In genomic region chr5:126982926-126983873, GRCh38 we compare ENCODE assay signal across 29 cellular contexts. TPM values are rescaled to one million over a fixed set of nuclear protein-coding genes. Genes with fewer than 3 reads are reported as not detected.
DNase-seq lines count a peak whose midpoint lies in the region; ATAC-seq and TF ChIP-seq lines count a peak whose summit lies in the region.
"Had no signal": no experiment of that assay in that cellular context is flagged by ENCODE, and none has a peak within 500 bp of the region (broad histone marks: within the 10 kb centered on the region; RNA-seq: fewer than 3 reads in every experiment).

No MANE protein-coding gene starts in this region.

- ATAC-seq in GM19023 (IDR thresholded peaks at IDR 0.05; ENCODE audit: unreplicated experiment) = no peak
- ATAC-seq: effector memory CD8-positive, alpha-beta T cell; left lobe of liver; natural killer cell treated with Interleukin-12 subunit alpha and Interleukin-12 subunit beta and Interleukin-15 and Interleukin-18, amount 100 ng/mL, for 72 hours; PC-3; right lobe of liver had no signal

- no peak for TF ChIP-seq CTCF in endothelial cell (IDR thresholded peaks at IDR 0.05; ENCODE audit: unreplicated experiment)

- peak overlapping the region; percentile 22 for H4K8ac ChIP-seq in mesenchymal stem cell (ENCODE audit: low read length)

- H3K4me3 ChIP-seq in mesenchymal stem cell (ENCODE audit: insufficient read depth in 1 of 2, low read depth in 1 of 2, low read length in 2 of 2) (no peak overlapping the region), skeletal muscle tissue (ENCODE audit: low read length in 3 of 3) (no peak overlapping the region)
- H3K4me3 ChIP-seq in effector memory CD4-positive, alpha-beta T cell (ENCODE audit: insufficient read depth, low read depth, low read length, poor library complexity, severe bottlenecking) = no peak overlapping the region
- H3K4me3 ChIP-seq: colonic mucosa, right lobe of liver, thoracic aorta, uterus had no signal

- no peaks in the 10 kb centered on the region for H3K27me3 Mint-ChIP-seq in activated naive CD4-positive, alpha-beta T cell treated with anti-CD3 and anti-CD28 coated beads, Interleukin-2, amount 50 U/mL, for 24 hours
- peaks cover 2% of the 10 kb centered on the region for H3K27me3 Mint-ChIP-seq in endothelial cell (ENCODE audit: unreplicated experiment)
- H3K27me3 Mint-ChIP-seq: natural killer cell treated with Interleukin-12 subunit alpha and Interleukin-12 subunit beta and Interleukin-15 and Interleukin-18, amount 100 ng/mL, for 72 hours had no signal

- H3K18ac ChIP-seq in mesenchymal stem cell (ENCODE audit: low read depth in 1 of 2, low read length in 2 of 2) = no peak overlapping the region

- H3K9me3 ChIP-seq in mesenchymal stem cell (ENCODE audit: control insufficient read depth, low read length) = no peaks in the 10 kb centered on the region
- H3K9me3 ChIP-seq in skeletal muscle tissue (ENCODE audit: control insufficient read depth in 3 of 3, low read length in 3 of 3) = no peaks in the 10 kb centered on the region
- no peaks in the 10 kb centered on the region for H3K9me3 ChIP-seq in effector memory CD4-positive, alpha-beta T cell (ENCODE audit: control insufficient read depth, low read length)
- H3K9me3 ChIP-seq: colonic mucosa, right lobe of liver, thoracic aorta, uterus had no signal

- no peak overlapping the region for H3K4me2 ChIP-seq in mesenchymal stem cell (ENCODE audit: low read length, poor library complexity, severe bottlenecking)

- no peak overlapping the region for H4K91ac ChIP-seq in mesenchymal stem cell (ENCODE audit: low read length)

- WGBS in mesenchymal stem cell = 90% methylated on average over 12 of the region's 12 CpGs

- H2BK12ac ChIP-seq in mesenchymal stem cell (ENCODE audit: low read length in 2 of 2) = no peak overlapping the region

- no peak overlapping the region for H3K4me3 Mint-ChIP-seq in activated naive CD4-positive, alpha-beta T cell treated with anti-CD3 and anti-CD28 coated beads, Interleukin-2, amount 50 U/mL, for 24 hours
- H3K4me3 Mint-ChIP-seq in endothelial cell (ENCODE audit: unreplicated experiment) = peak overlapping the region; percentile 17
- H3K4me3 Mint-ChIP-seq: effector memory CD8-positive, alpha-beta T cell; mesothelial cell of epicardium; natural killer cell treated with Interleukin-12 subunit alpha and Interleukin-12 subunit beta and Interleukin-15 and Interleukin-18, amount 100 ng/mL, for 72 hours; T-helper 2 cell treated with Interferon-gamma antibody and Interleukin-4, amounts not matched to agents 5 μg/mL and 100 μg/mL, for 36 hours had no signal

- H3K27ac Mint-ChIP-seq in activated naive CD4-positive, alpha-beta T cell treated with anti-CD3 and anti-CD28 coated beads, Interleukin-2, amount 50 U/mL, for 24 hours = peak overlapping the region; percentile 81
- peak overlapping the region; percentile 27 for H3K27ac Mint-ChIP-seq in endothelial cell (ENCODE audit: unreplicated experiment)
- H3K27ac Mint-ChIP-seq: effector memory CD8-positive, alpha-beta T cell; mesothelial cell of epicardium; T-helper 2 cell treated with Interferon-gamma antibody and Interleukin-4, amounts not matched to agents 5 μg/mL and 100 μg/mL, for 36 hours had no signal

- H3K27ac ChIP-seq in mesenchymal stem cell (ENCODE audit: low read length, poor library complexity, severe bottlenecking) (no peak overlapping the region), skeletal muscle tissue (ENCODE audit: low read depth, low read length) (peak overlapping the region; percentile 38)
- no peak overlapping the region for H3K27ac ChIP-seq in effector memory CD4-positive, alpha-beta T cell (ENCODE audit: insufficient read depth, low read length, poor library complexity, severe bottlenecking)
- H3K27ac ChIP-seq: colonic mucosa, parathyroid adenoma, right lobe of liver, thoracic aorta, uterus had no signal

- no peak overlapping the region for H3K14ac ChIP-seq in mesenchymal stem cell (ENCODE audit: low read length in 2 of 2)

- peaks cover 44% of the 10 kb centered on the region for H3K4me1 Mint-ChIP-seq in activated naive CD4-positive, alpha-beta T cell treated with anti-CD3 and anti-CD28 coated beads, Interleukin-2, amount 50 U/mL, for 24 hours
- peaks cover 37% of the 10 kb centered on the region for H3K4me1 Mint-ChIP-seq in endothelial cell (ENCODE audit: unreplicated experiment)

- H3K4ac ChIP-seq in mesenchymal stem cell (ENCODE audit: low read depth in 1 of 2, low read length in 2 of 2) = no peak overlapping the region

- H3K4me1 ChIP-seq in mesenchymal stem cell (ENCODE audit: control insufficient read depth, insufficient read depth, low read depth, low read length) = no peaks in the 10 kb centered on the region
- H3K4me1 ChIP-seq in skeletal muscle tissue (ENCODE audit: control insufficient read depth in 3 of 3, insufficient read depth in 3 of 3, low read length in 3 of 3) = peaks cover 5 to 19% (median 19%) of the 10 kb centered on the region in 3 donors
- H3K4me1 ChIP-seq in effector memory CD4-positive, alpha-beta T cell (ENCODE audit: control insufficient read depth, insufficient read depth, low read length, poor library complexity, severe bottlenecking) = no peaks in the 10 kb centered on the region
- H3K4me1 ChIP-seq: colonic mucosa, parathyroid adenoma, right lobe of liver, uterus had no signal

- no peaks in the 10 kb centered on the region for H3K9me3 Mint-ChIP-seq in activated naive CD4-positive, alpha-beta T cell treated with anti-CD3 and anti-CD28 coated beads, Interleukin-2, amount 50 U/mL, for 24 hours
- H3K9me3 Mint-ChIP-seq in endothelial cell (ENCODE audit: unreplicated experiment) = no peaks in the 10 kb centered on the region
- H3K9me3 Mint-ChIP-seq: effector memory CD8-positive, alpha-beta T cell; mesothelial cell of epicardium; T-helper 2 cell treated with Interferon-gamma antibody and Interleukin-4, amounts not matched to agents 5 μg/mL and 100 μg/mL, for 36 hours had no signal

- H3K23ac ChIP-seq in mesenchymal stem cell (ENCODE audit: low read length in 2 of 2) = peak overlapping the region in 1 of 2 experiments; percentile 66

- H2BK120ac ChIP-seq in mesenchymal stem cell (ENCODE audit: low read depth, low read length) = no peak overlapping the region

- no peak overlapping the region for H2AFZ ChIP-seq in mesenchymal stem cell (ENCODE audit: low read depth, low read length)
- H2AFZ ChIP-seq: parathyroid adenoma had no signal

- H3K36me3 Mint-ChIP-seq in activated naive CD4-positive, alpha-beta T cell treated with anti-CD3 and anti-CD28 coated beads, Interleukin-2, amount 50 U/mL, for 24 hours = no peaks in the 10 kb centered on the region
- H3K36me3 Mint-ChIP-seq in endothelial cell (ENCODE audit: low read depth, unreplicated experiment) = peaks cover 4% of the 10 kb centered on the region
- H3K36me3 Mint-ChIP-seq: mesothelial cell of epicardium; natural killer cell treated with Interleukin-12 subunit alpha and Interleukin-12 subunit beta and Interleukin-15 and Interleukin-18, amount 100 ng/mL, for 72 hours had no signal

- no peak overlapping the region for H2BK15ac ChIP-seq in mesenchymal stem cell (ENCODE audit: low read depth, poor library complexity, severe bottlenecking)

- no peak for DNase-seq in activated naive CD4-positive, alpha-beta T cell (lab: John Stamatoyannopoulos, UW)
- DNase-seq in endothelial cell (ENCODE audit: low spot score) (no peak), mesenchymal stem cell (no peak)
- DNase-seq in activated CD8-positive, alpha-beta memory T cell treated with anti-CD3 and anti-CD28 coated beads for 24 hours = no peak
- DNase-seq in effector memory CD4-positive, alpha-beta T cell = no peak
- DNase-seq: 8988T; activated CD4-positive, alpha-beta T cell treated with anti-CD3 and anti-CD28 coated beads for 4 hours; activated naive CD4-positive, alpha-beta T cell treated with Interleukin-2 at 50 U/mL for 16 hours; activated T-cell treated with anti-CD3 and anti-CD28 coated beads, Interleukin-2, amount 50 U/mL, for 1 hour; colonic mucosa; effector memory CD8-positive, alpha-beta T cell; NCI-H1048; NCI-H1694 treated with DMSO at 0.1 percent for 48 hours; NCI-H524; NK-92 treated with Interleukin-12 subunit alpha and Interleukin-12 subunit beta, amount 100 ng/mL, for 24 hours; PC-3; right lobe of liver; stimulated activated CD4-positive, alpha-beta T cell treated with anti-CD3 and anti-CD28 coated beads, Interleukin-4, amount 100 ng/mL, for 24 hours; stimulated activated naive CD4-positive, alpha-beta T cell; uterus had no signal

- H2BK5ac ChIP-seq in mesenchymal stem cell (ENCODE audit: low read depth, low read length, poor library complexity, severe bottlenecking) = no peak overlapping the region

- H3K79me1 ChIP-seq in mesenchymal stem cell (replicated peaks; ENCODE audit: low read length, poor library complexity, severe bottlenecking) = peaks cover 16% of the 10 kb centered on the region

- H2AK5ac ChIP-seq in mesenchymal stem cell (ENCODE audit: low read length, severe bottlenecking) = no peak overlapping the region

- H3K9ac ChIP-seq in mesenchymal stem cell (ENCODE audit: low read length) (no peak overlapping the region), skeletal muscle tissue (ENCODE audit: low read depth in 1 of 3, low read length in 3 of 3) (no peak overlapping the region)
- H3K9ac ChIP-seq: parathyroid adenoma had no signal

- H3K27me3 ChIP-seq in mesenchymal stem cell (ENCODE audit: control insufficient read depth in 1 of 2, insufficient read depth in 1 of 2, low read length in 2 of 2) = peaks cover 0 to 9% of the 10 kb centered on the region in 2 experiments
- H3K27me3 ChIP-seq in skeletal muscle tissue (ENCODE audit: control insufficient read depth in 3 of 3, insufficient read depth in 3 of 3, low read length in 3 of 3) = no peaks in the 10 kb centered on the region
- H3K27me3 ChIP-seq in effector memory CD4-positive, alpha-beta T cell (replicated peaks; ENCODE audit: control insufficient read depth, insufficient read depth, low read length, poor library complexity, severe bottlenecking) = no peaks in the 10 kb centered on the region
- H3K27me3 ChIP-seq: colonic mucosa, right lobe of liver, uterus had no signal

- no peaks in the 10 kb centered on the region for H3K36me3 ChIP-seq in mesenchymal stem cell (ENCODE audit: control insufficient read depth in 1 of 2, insufficient read depth in 2 of 2, low read depth in 1 of 2, low read length in 2 of 2)
- no peaks in the 10 kb centered on the region for H3K36me3 ChIP-seq in skeletal muscle tissue (ENCODE audit: control insufficient read depth in 3 of 3, insufficient read depth in 3 of 3, low read length in 3 of 3)
- H3K36me3 ChIP-seq in effector memory CD4-positive, alpha-beta T cell (ENCODE audit: control insufficient read depth, insufficient read depth, low read length) = no peaks in the 10 kb centered on the region
- H3K36me3 ChIP-seq: colonic mucosa, right lobe of liver, thoracic aorta, uterus had no signal

RNA-seq across cellular contexts. Expression of gene MARCHF3, which starts 47.2 kb away (rescaled TPM):
- total RNA-seq in endothelial cell (ENCODE audit: unreplicated experiment) (47.9 TPM), skeletal muscle tissue (18.8 TPM)
- 1.3 TPM for polyA plus RNA-seq in mesenchymal stem cell (2013, experiment 1 of 2)
- 1.5 TPM for polyA plus RNA-seq in mesenchymal stem cell (2013, experiment 2 of 2)
